In the genomic region with DNA sequence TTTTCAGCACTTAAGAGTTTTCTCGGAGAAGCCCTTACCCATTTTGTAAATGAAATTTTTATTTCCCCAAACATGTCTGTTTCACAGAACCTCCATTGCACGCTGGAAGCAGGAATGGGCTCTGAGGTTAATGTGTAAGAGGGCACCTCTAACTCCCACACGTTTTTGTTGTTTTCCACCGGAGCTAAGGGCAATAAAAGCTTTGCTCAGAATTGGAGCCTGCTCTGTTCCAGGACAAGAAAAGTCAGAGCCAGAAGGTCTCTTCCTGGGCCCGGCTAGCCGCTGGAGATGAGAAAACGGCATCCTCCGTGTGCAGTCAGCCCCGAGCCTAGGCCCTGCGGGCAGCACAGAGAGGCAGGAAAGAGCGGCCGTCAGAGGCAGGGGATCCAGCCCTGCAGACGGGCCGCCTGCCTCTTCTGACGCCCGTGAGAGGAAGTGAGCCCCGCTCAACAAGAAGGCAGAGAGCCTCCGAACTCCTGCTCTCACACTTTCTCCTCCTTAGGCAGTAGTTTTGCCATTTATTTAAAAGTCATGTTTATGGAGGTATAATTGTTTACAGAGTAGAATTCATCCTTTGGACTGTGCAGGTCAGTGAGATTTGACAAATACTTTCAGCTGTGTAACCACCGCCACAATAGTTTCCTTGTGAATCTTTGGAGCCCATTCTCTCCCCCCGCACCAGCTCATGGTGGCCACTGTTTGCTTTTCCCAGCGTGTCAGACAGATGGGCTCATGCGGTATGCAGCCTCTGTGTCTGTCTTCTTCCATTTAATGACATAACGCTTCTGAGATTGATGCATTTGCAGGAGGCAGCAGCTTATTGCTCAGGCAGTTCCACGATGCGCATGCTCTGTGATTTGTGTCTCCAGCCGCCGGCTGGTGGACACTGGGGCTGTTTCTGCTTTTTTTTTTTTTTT, we compare ENCODE assay signal across 1 cellular context.
TF ChIP-seq lines count a peak whose summit lies in the region.

No MANE protein-coding gene starts in this region.

TF ChIP-seq in GM23338, 12 proteins besides CTCF, POLR2A, EP300 and RAD21 (continued from another document):
- TF ChIP-seq EZH2phosphoT487 (IDR thresholded peaks at IDR 0.05; ENCODE audit: unreplicated experiment) = no peak
- no peak for TF ChIP-seq STAT1 (IDR thresholded peaks at IDR 0.05; ENCODE audit: unreplicated experiment)
- TF ChIP-seq, protein P1, sequence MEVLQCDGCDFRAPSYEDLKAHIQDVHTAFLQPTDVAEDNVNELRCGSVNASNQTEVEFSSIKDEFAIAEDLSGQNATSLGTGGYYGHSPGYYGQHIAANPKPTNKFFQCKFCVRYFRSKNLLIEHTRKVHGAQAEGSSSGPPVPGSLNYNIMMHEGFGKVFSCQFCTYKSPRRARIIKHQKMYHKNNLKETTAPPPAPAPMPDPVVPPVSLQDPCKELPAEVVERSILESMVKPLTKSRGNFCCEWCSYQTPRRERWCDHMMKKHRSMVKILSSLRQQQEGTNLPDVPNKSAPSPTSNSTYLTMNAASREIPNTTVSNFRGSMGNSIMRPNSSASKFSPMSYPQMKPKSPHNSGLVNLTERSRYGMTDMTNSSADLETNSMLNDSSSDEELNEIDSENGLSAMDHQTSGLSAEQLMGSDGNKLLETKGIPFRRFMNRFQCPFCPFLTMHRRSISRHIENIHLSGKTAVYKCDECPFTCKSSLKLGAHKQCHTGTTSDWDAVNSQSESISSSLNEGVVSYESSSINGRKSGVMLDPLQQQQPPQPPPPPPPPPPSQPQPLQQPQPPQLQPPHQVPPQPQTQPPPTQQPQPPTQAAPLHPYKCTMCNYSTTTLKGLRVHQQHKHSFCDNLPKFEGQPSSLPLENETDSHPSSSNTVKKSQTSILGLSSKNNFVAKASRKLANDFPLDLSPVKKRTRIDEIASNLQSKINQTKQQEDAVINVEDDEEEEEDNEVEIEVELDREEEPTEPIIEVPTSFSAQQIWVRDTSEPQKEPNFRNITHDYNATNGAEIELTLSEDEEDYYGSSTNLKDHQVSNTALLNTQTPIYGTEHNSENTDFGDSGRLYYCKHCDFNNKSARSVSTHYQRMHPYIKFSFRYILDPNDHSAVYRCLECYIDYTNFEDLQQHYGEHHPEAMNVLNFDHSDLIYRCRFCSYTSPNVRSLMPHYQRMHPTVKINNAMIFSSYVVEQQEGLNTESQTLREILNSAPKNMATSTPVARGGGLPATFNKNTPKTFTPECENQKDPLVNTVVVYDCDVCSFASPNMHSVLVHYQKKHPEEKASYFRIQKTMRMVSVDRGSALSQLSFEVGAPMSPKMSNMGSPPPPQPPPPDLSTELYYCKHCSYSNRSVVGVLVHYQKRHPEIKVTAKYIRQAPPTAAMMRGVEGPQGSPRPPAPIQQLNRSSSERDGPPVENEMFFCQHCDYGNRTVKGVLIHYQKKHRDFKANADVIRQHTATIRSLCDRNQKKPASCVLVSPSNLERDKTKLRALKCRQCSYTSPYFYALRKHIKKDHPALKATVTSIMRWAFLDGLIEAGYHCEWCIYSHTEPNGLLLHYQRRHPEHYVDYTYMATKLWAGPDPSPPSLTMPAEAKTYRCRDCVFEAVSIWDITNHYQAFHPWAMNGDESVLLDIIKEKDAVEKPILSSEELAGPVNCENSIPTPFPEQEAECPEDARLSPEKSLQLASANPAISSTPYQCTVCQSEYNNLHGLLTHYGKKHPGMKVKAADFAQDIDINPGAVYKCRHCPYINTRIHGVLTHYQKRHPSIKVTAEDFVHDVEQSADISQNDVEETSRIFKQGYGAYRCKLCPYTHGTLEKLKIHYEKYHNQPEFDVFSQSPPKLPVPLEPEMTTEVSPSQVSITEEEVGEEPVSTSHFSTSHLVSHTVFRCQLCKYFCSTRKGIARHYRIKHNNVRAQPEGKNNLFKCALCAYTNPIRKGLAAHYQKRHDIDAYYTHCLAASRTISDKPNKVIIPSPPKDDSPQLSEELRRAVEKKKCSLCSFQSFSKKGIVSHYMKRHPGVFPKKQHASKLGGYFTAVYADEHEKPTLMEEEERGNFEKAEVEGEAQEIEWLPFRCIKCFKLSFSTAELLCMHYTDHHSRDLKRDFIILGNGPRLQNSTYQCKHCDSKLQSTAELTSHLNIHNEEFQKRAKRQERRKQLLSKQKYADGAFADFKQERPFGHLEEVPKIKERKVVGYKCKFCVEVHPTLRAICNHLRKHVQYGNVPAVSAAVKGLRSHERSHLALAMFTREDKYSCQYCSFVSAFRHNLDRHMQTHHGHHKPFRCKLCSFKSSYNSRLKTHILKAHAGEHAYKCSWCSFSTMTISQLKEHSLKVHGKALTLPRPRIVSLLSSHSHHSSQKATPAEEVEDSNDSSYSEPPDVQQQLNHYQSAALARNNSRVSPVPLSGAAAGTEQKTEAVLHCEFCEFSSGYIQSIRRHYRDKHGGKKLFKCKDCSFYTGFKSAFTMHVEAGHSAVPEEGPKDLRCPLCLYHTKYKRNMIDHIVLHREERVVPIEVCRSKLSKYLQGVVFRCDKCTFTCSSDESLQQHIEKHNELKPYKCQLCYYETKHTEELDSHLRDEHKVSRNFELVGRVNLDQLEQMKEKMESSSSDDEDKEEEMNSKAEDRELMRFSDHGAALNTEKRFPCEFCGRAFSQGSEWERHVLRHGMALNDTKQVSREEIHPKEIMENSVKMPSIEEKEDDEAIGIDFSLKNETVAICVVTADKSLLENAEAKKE (CRISPR knock-in tag; IDR thresholded peaks at IDR 0.05) = no peak
- no peak for TF ChIP-seq ZNF331 (CRISPR knock-in tag; IDR thresholded peaks at IDR 0.05; ENCODE audit: low read depth)
- no peak for TF ChIP-seq EZH2 (IDR thresholded peaks at IDR 0.05; ENCODE audit: low read depth, unreplicated experiment)
